In the genomic region with DNA sequence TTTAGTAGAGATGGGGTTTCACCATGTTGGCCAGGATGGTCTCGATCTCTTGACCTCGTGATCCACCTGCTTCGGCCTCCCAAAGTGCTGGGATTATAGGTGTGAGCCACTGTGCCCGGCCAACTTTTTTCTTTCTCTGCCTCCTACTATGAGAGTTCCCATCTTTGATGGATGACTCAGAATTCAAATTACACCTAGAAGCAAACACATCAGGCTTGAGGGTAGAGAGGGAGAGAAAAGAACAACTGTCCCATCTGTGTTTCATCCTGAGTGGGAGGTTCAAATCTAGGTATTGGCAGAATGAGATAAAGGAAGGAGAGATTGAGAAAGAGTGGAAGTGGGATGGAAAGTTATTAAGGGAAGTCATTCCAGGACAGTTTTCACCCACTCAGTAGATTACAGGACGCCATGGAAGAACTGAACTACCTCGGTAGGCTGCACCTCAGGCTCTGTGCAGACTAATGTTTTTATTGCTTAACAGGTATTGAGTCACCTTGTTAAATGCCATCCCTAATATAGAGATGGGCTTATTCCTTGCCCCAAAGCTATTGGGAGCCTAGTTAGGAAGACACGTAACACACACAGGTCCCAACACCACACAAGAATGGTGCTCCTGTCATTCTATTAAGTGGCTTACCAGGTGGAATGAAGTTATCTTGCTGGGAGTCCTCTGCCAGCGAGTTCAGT, we compare ENCODE assay signal across 21 cellular contexts.
"Had no signal": no experiment of that assay in that cellular context is flagged by ENCODE, and none has a peak within 500 bp of the region (broad histone marks: within the 10 kb centered on the region; RNA-seq: fewer than 3 reads in every experiment).

No MANE protein-coding gene starts in this region.

- ATAC-seq: activated CD8-positive, alpha-beta memory T cell treated with anti-CD3 and anti-CD28 coated beads, Interleukin-2, amount 10 ng/mL, durations not matched to agents 7 days and 5 days; lower lobe of right lung; natural killer cell treated with Interleukin-12 subunit alpha and Interleukin-12 subunit beta and Interleukin-15 and Interleukin-18, amount 100 ng/mL, for 72 hours; stimulated activated naive CD8-positive, alpha-beta T cell treated with anti-CD3 and anti-CD28 coated beads, Interleukin-15, Interleukin-2, amounts not matched to agents 100 U/mL and 50 U/mL, for 24 hours had no signal

- H3K36me3 ChIP-seq: lower lobe of right lung, prostate gland, right atrium auricular region, tibial nerve, uterus had no signal

- H3K36me3 Mint-ChIP-seq: activated CD8-positive, alpha-beta memory T cell treated with anti-CD3 and anti-CD28 coated beads, Interleukin-2, amount 10 ng/mL, durations not matched to agents 7 days and 5 days; natural killer cell treated with Interleukin-12 subunit alpha and Interleukin-12 subunit beta and Interleukin-15 and Interleukin-18, amount 100 ng/mL, for 72 hours had no signal

- H3K27me3 Mint-ChIP-seq: activated CD4-positive, alpha-beta memory T cell treated with anti-CD3 and anti-CD28 coated beads, Interleukin-2, amount 10 ng/mL, durations not matched to agents 7 days and 5 days; activated CD8-positive, alpha-beta memory T cell treated with anti-CD3 and anti-CD28 coated beads, Interleukin-2, amount 10 ng/mL, durations not matched to agents 7 days and 5 days; activated naive CD8-positive, alpha-beta T cell treated with anti-CD3 and anti-CD28 coated beads, Interleukin-2, amount 10 ng/mL, durations not matched to agents 7 days and 5 days; natural killer cell treated with Interleukin-12 subunit alpha and Interleukin-12 subunit beta and Interleukin-15 and Interleukin-18, amount 100 ng/mL, for 72 hours had no signal

- H3K9me3 ChIP-seq: lower lobe of right lung, prostate gland, right atrium auricular region, tibial nerve, uterus had no signal

- H3K9me3 Mint-ChIP-seq: natural killer cell treated with Interleukin-12 subunit alpha and Interleukin-12 subunit beta and Interleukin-15 and Interleukin-18, amount 100 ng/mL, for 72 hours had no signal

- H3K4me3 ChIP-seq: lower lobe of right lung, prostate gland, right atrium auricular region, tibial nerve, uterus had no signal

- H3K27ac ChIP-seq: lower lobe of right lung, prostate gland, right atrium auricular region, tibial nerve, uterus had no signal

- H3K4me3 Mint-ChIP-seq: activated CD4-positive, alpha-beta memory T cell treated with anti-CD3 and anti-CD28 coated beads, Interleukin-2, amount 10 ng/mL, durations not matched to agents 7 days and 5 days; activated CD8-positive, alpha-beta memory T cell treated with anti-CD3 and anti-CD28 coated beads, Interleukin-2, amount 10 ng/mL, durations not matched to agents 7 days and 5 days; activated naive CD8-positive, alpha-beta T cell treated with anti-CD3 and anti-CD28 coated beads, Interleukin-2, amount 10 ng/mL, durations not matched to agents 7 days and 5 days; natural killer cell treated with Interleukin-12 subunit alpha and Interleukin-12 subunit beta and Interleukin-15 and Interleukin-18, amount 100 ng/mL, for 72 hours had no signal

- H3K4me1 Mint-ChIP-seq: activated CD4-positive, alpha-beta memory T cell treated with anti-CD3 and anti-CD28 coated beads, Interleukin-2, amount 10 ng/mL, durations not matched to agents 7 days and 5 days; activated CD8-positive, alpha-beta memory T cell treated with anti-CD3 and anti-CD28 coated beads, Interleukin-2, amount 10 ng/mL, durations not matched to agents 7 days and 5 days; activated naive CD8-positive, alpha-beta T cell treated with anti-CD3 and anti-CD28 coated beads, Interleukin-2, amount 10 ng/mL, durations not matched to agents 7 days and 5 days had no signal

- H3K4me1 ChIP-seq: lower lobe of right lung, prostate gland, tibial nerve had no signal

- H3K27ac Mint-ChIP-seq: activated CD4-positive, alpha-beta memory T cell treated with anti-CD3 and anti-CD28 coated beads, Interleukin-2, amount 10 ng/mL, durations not matched to agents 7 days and 5 days; activated CD8-positive, alpha-beta memory T cell treated with anti-CD3 and anti-CD28 coated beads, Interleukin-2, amount 10 ng/mL, durations not matched to agents 7 days and 5 days; activated naive CD8-positive, alpha-beta T cell treated with anti-CD3 and anti-CD28 coated beads, Interleukin-2, amount 10 ng/mL, durations not matched to agents 7 days and 5 days; natural killer cell treated with Interleukin-12 subunit alpha and Interleukin-12 subunit beta and Interleukin-15 and Interleukin-18, amount 100 ng/mL, for 72 hours had no signal

- DNase-seq: activated CD4-positive, alpha-beta memory T cell treated with anti-CD3 and anti-CD28 coated beads, Interleukin-2, amount 10 ng/mL, durations not matched to agents 7 days and 5 days; activated CD4-positive, alpha-beta T cell treated with anti-CD3 and anti-CD28 coated beads for 48 hours; activated CD4-positive, CD25-positive, alpha-beta regulatory T cell; activated CD8-positive, alpha-beta memory T cell treated with anti-CD3 and anti-CD28 coated beads, Interleukin-2, amount 10 ng/mL, durations not matched to agents 7 days and 5 days; activated naive CD4-positive, alpha-beta T cell; activated naive CD8-positive, alpha-beta T cell treated with anti-CD3 and anti-CD28 coated beads, Interleukin-2, amount 10 ng/mL, durations not matched to agents 7 days and 5 days; anterior cingulate cortex; cerebellar nuclear complex; cortex of kidney; hippocampal formation; islet precursor cell; lower lobe of right lung; stimulated activated naive CD8-positive, alpha-beta T cell treated with anti-CD3 and anti-CD28 coated beads, Interleukin-15, Interleukin-2, amounts not matched to agents 100 U/mL and 50 U/mL, for 24 hours; substantia nigra; T-helper 1 cell; T-helper 9 cell; uterus had no signal

- H3K27me3 ChIP-seq: right atrium auricular region, tibial nerve, uterus had no signal
